In genomic region chr11:18280438-18281046, GRCh38 we compare ENCODE assay signal across 10 cellular contexts. TPM values are rescaled to one million over a fixed set of nuclear protein-coding genes. Genes with fewer than 3 reads are reported as not detected.
DNase-seq lines count a peak whose midpoint lies in the region; ATAC-seq and TF ChIP-seq lines count a peak whose summit lies in the region.
"Had no signal": no experiment of that assay in that cellular context is flagged by ENCODE, and none has a peak within 500 bp of the region (broad histone marks: within the 10 kb centered on the region; RNA-seq: fewer than 3 reads in every experiment).

No MANE protein-coding gene starts in this region.

- no peaks in the 10 kb centered on the region for H3K4me1 ChIP-seq in colonic mucosa
- no peaks in the 10 kb centered on the region for H3K4me1 ChIP-seq in mesendoderm (ENCODE audit: control insufficient read depth, low read depth, low read length)
- H3K4me1 ChIP-seq: ascending aorta had no signal

- ATAC-seq in GM18858 (IDR thresholded peaks at IDR 0.05; ENCODE audit: unreplicated experiment) (peak; percentile 90), GM21447 (IDR thresholded peaks at IDR 0.05; ENCODE audit: unreplicated experiment) (peak; percentile 96), HG03280 (IDR thresholded peaks at IDR 0.05; ENCODE audit: unreplicated experiment) (peak; percentile 93)

- no peaks in the 10 kb centered on the region for H3K27me3 ChIP-seq in colonic mucosa
- no peaks in the 10 kb centered on the region for H3K27me3 ChIP-seq in mesendoderm (ENCODE audit: insufficient read depth, low read length, poor library complexity)
- H3K27me3 ChIP-seq: ascending aorta had no signal

- intact Hi-C loops in colonic mucosa (cut with DNase I) = no loop called here

- no peak overlapping the region for H3K56ac ChIP-seq in mesendoderm (ENCODE audit: low read length)

- no peaks in the 10 kb centered on the region for H3K79me1 ChIP-seq in mesendoderm (ENCODE audit: low read length)

- H4K5ac ChIP-seq in mesendoderm (ENCODE audit: low read length) = no peak overlapping the region

- H3K9me3 ChIP-seq in colonic mucosa = no peaks in the 10 kb centered on the region
- H3K9me3 ChIP-seq: ascending aorta had no signal

- no peak overlapping the region for H2BK120ac ChIP-seq in mesendoderm (ENCODE audit: low read depth, low read length)

- H4K8ac ChIP-seq in mesendoderm (ENCODE audit: low read depth, low read length) = no peak overlapping the region

- no peak overlapping the region for H3K4ac ChIP-seq in mesendoderm (ENCODE audit: low read depth, low read length)

- no peaks in the 10 kb centered on the region for H3K79me2 ChIP-seq in mesendoderm (ENCODE audit: control insufficient read depth, insufficient read depth, low read length)

- H3K9ac ChIP-seq in colonic mucosa (ENCODE audit: low read depth in 2 of 2, low read length in 2 of 2) = no peak overlapping the region
- H3K9ac ChIP-seq in mesendoderm (ENCODE audit: low read length) = no peak overlapping the region

- H3K27ac ChIP-seq in colonic mucosa (peak overlapping the region; percentile 18), mesendoderm (ENCODE audit: low read depth, low read length) (no peak overlapping the region)
- H3K27ac ChIP-seq: ascending aorta had no signal

- TF ChIP-seq CTCF in colonic mucosa (IDR thresholded peaks at IDR 0.05) = no peak

- DNase-seq in colonic mucosa = no peak
- DNase-seq in UCSD-AML1 (lab: John Stamatoyannopoulos, UW; ENCODE audit: unreplicated experiment) = no peak
- no peak for DNase-seq in NCI-H1930 (lab: John Stamatoyannopoulos, UW)
- no peak for DNase-seq in mesendoderm
- no peak for DNase-seq in SW 1271 (lab: John Stamatoyannopoulos, UW)
- DNase-seq: foreskin fibroblast had no signal

- H3K23ac ChIP-seq in mesendoderm (ENCODE audit: low read length) = no peak overlapping the region

- no peaks in the 10 kb centered on the region for H3K36me3 ChIP-seq in colonic mucosa
- H3K36me3 ChIP-seq in mesendoderm (ENCODE audit: control insufficient read depth, insufficient read depth, low read length) = peaks cover 3% of the 10 kb centered on the region

- H2BK5ac ChIP-seq in mesendoderm (ENCODE audit: low read length) = no peak overlapping the region

- H3K4me3 ChIP-seq in colonic mucosa (no peak overlapping the region), mesendoderm (ENCODE audit: low read length) (no peak overlapping the region)
- H3K4me3 ChIP-seq: ascending aorta had no signal

- H3K4me2 ChIP-seq in mesendoderm (ENCODE audit: low read length) = no peak overlapping the region

- H3K18ac ChIP-seq in mesendoderm (ENCODE audit: low read length) = no peak overlapping the region

- no CpG with 5 or more reads among the region's 4 CpGs for WGBS in mesendoderm (ENCODE audit: extremely low coverage, insufficient coverage, low lambda C conversion rate)

- no peak overlapping the region for H2AK5ac ChIP-seq in mesendoderm (ENCODE audit: low read length)

- no peak overlapping the region for H2BK15ac ChIP-seq in mesendoderm (replicated peaks; ENCODE audit: low read depth)

RNA-seq across cellular contexts. Expression of gene SAA1, which starts 14.5 kb away (rescaled TPM):
- total RNA-seq in colonic mucosa = 10 to 100 TPM in 1 of 2 donors, 1 to 10 TPM in 1; 3.7 to 16.8 TPM
- polyA plus RNA-seq in mesendoderm (2013, experiment 1 of 2) = not detected
- polyA plus RNA-seq in mesendoderm (2013, experiment 2 of 2) = not detected

RNA-seq across cellular contexts. Expression of gene SAA2, which starts 32.1 kb away (rescaled TPM):
- 10 to 100 TPM in 1 of 2 donors, 1 to 10 TPM in 1; 4.2 to 14.2 TPM for total RNA-seq in colonic mucosa
- polyA plus RNA-seq in mesendoderm (2013, experiment 1 of 2) = not detected
- not detected for polyA plus RNA-seq in mesendoderm (2013, experiment 2 of 2)

RNA-seq across cellular contexts. Expression of gene HPS5, which starts 41.4 kb away (rescaled TPM):
- total RNA-seq in colonic mucosa = 10 to 100 TPM in 1 of 2 donors, 1 to 10 TPM in 1; 9.6 to 10.6 TPM
- 6.7 TPM for polyA plus RNA-seq in mesendoderm (2013, experiment 1 of 2)
- polyA plus RNA-seq in mesendoderm (2013, experiment 2 of 2) = 7.0 TPM

RNA-seq across cellular contexts. Expression of gene GTF2H1, which starts 41.8 kb away (rescaled TPM):
- total RNA-seq in colonic mucosa = 10 to 100 TPM; 23.5 to 26.2 TPM
- 25.1 TPM for polyA plus RNA-seq in mesendoderm (2013, experiment 1 of 2)
- 25.4 TPM for polyA plus RNA-seq in mesendoderm (2013, experiment 2 of 2)

RNA-seq across cellular contexts. Expression of gene SAA4, which starts 43.9 kb away (rescaled TPM):
- total RNA-seq in colonic mucosa = under 1 TPM in 1 of 2 donors, not detected in 1; 0.86 TPM
- polyA plus RNA-seq in mesendoderm (2013, experiment 1 of 2) = not detected
- not detected for polyA plus RNA-seq in mesendoderm (2013, experiment 2 of 2)
- total RNA-seq: ascending aorta had no signal
